ENCODE assay signal across 8 cellular contexts in genomic region chr11:3840870-3841425, GRCh38. TPM values are rescaled to one million over a fixed set of nuclear protein-coding genes. Genes with fewer than 3 reads are reported as not detected.
DNase-seq lines count a peak whose midpoint lies in the region; ATAC-seq and TF ChIP-seq lines count a peak whose summit lies in the region.

TSS of gene RHOG (minus strand) at chr11:3840959. CDS start at chr11:3828138, 12,821 bp downstream.

- TF ChIP-seq CTCF in astrocyte of the cerebellum (IDR thresholded peaks at IDR 0.05; ENCODE audit: low read depth, low read length, missing control alignments), result no peak

- H3K9ac ChIP-seq in rectal smooth muscle tissue (ENCODE audit: low read length), result peak within 1 kb of the TSS; percentile 85

- DNase-seq in GDM1 (lab: John Stamatoyannopoulos, UW) (peak; percentile 70), HT-29 (ENCODE audit: low spot score) (peak; percentile 72), SHP77 treated with DMSO at 0.1 percent for 48 hours (lab: John Stamatoyannopoulos, UW) (peak; percentile 52), astrocyte of the cerebellum (ENCODE audit: low read depth) (no peak), hepatic stellate cell (ENCODE audit: low spot score) (peak; percentile 92), cerebellar nuclear complex (lab: John Stamatoyannopoulos, UW) (no peak)

- no peaks in the 10 kb centered on the region for H3K27me3 ChIP-seq in rectal smooth muscle tissue (ENCODE audit: control insufficient read depth, insufficient read depth, low read length)

- in situ Hi-C loops in astrocyte of the cerebellum (cut with HindIII; ENCODE audit: low sequenced_read_pairs), result no loop called here

- H3K36me3 ChIP-seq in rectal smooth muscle tissue (ENCODE audit: control insufficient read depth, insufficient read depth, low read length), result no peaks in the 10 kb centered on the region

- H3K4me3 ChIP-seq in astrocyte of the cerebellum (ENCODE audit: low read depth, low read length) (peak within 1 kb of the TSS; percentile 81), rectal smooth muscle tissue (ENCODE audit: low read length) (peak within 1 kb of the TSS; percentile 85)

- peak; percentile 39 for ATAC-seq in GM21381 (IDR thresholded peaks at IDR 0.05; ENCODE audit: unreplicated experiment)

- H3K4me1 ChIP-seq in rectal smooth muscle tissue (ENCODE audit: control insufficient read depth, insufficient read depth, low read length), result peaks cover 7% of the 10 kb centered on the region

- H3K27ac ChIP-seq in rectal smooth muscle tissue (ENCODE audit: low read depth, low read length), result peak within 1 kb of the TSS; percentile 98

RNA-seq across cellular contexts. Expression of gene RHOG, which starts in this region (rescaled TPM):
- total RNA-seq in HT-29 (2014; rRNA removed; shearing (Covaris generic)), result 53.4 and 58.9 TPM in 2 replicates

Comparison
In these comparisons a context has a peak if more than half of its experiments do, and no peak if none do; other contexts are left out.
1. DNase-seq: peak in GDM1 (single experiment), HT-29 (single experiment), SHP77 treated with DMSO at 0.1 percent for 48 hours (single experiment) and hepatic stellate cell (single experiment); none in astrocyte of the cerebellum (single experiment) and cerebellar nuclear complex (0 of 2).